ENCODE assay signal across 8 cellular contexts in genomic region chr3:177197041-177197933, GRCh38. TPM values are rescaled to one million over a fixed set of nuclear protein-coding genes. Genes with fewer than 3 reads are reported as not detected.
DNase-seq lines count a peak whose midpoint lies in the region; ATAC-seq and TF ChIP-seq lines count a peak whose summit lies in the region.

TSS of gene TBL1XR1 (minus strand) at chr3:177197482. CDS start at chr3:177064977, 132,505 bp downstream.

- H4K20me1 ChIP-seq in BLaER1 = peaks cover 30% of the 10 kb centered on the region

- peak within 1 kb of the TSS; percentile 97 for H3K9ac ChIP-seq in BLaER1

- H3K4me2 ChIP-seq in BLaER1 = peak within 1 kb of the TSS; percentile 89

- no peak for TF ChIP-seq CTCF in left lung (IDR thresholded peaks at IDR 0.05)

- H3K27me3 ChIP-seq in BLaER1 = no peaks in the 10 kb centered on the region
- H3K27me3 ChIP-seq in left lung = no peaks in the 10 kb centered on the region

- peak; percentile 42 for ATAC-seq in GM19351 (IDR thresholded peaks at IDR 0.05; ENCODE audit: unreplicated experiment)
- ATAC-seq in HG03520 (IDR thresholded peaks at IDR 0.05; ENCODE audit: unreplicated experiment) = peak; percentile 40
- peak; percentile 76 for ATAC-seq in left lung

- H3K4me3 Mint-ChIP-seq in dendritic cell treated with granulocyte-macrophage colony-stimulating factor and Interleukin-4, amounts not matched to agents 40 ng/mL and 50 ng/mL, for 4 days = peak within 1 kb of the TSS; percentile 94

- no peaks in the 10 kb centered on the region for H3K27me3 Mint-ChIP-seq in dendritic cell treated with granulocyte-macrophage colony-stimulating factor and Interleukin-4, amounts not matched to agents 40 ng/mL and 50 ng/mL, for 4 days

- H3K4me3 ChIP-seq in BLaER1 (peak within 1 kb of the TSS; percentile 89), left lung (peak within 1 kb of the TSS; percentile 72 to 74)

- H3K36me3 Mint-ChIP-seq in dendritic cell treated with granulocyte-macrophage colony-stimulating factor and Interleukin-4, amounts not matched to agents 40 ng/mL and 50 ng/mL, for 4 days (ENCODE audit: low read depth) = peaks cover 32% of the 10 kb centered on the region

- H3K9me3 Mint-ChIP-seq in dendritic cell treated with granulocyte-macrophage colony-stimulating factor and Interleukin-4, amounts not matched to agents 40 ng/mL and 50 ng/mL, for 4 days = no peaks in the 10 kb centered on the region

- H3K9me3 ChIP-seq in BLaER1 (no peaks in the 10 kb centered on the region), left lung (no peaks in the 10 kb centered on the region)

- H3K27ac Mint-ChIP-seq in dendritic cell treated with granulocyte-macrophage colony-stimulating factor and Interleukin-4, amounts not matched to agents 40 ng/mL and 50 ng/mL, for 4 days = peak within 1 kb of the TSS; percentile 99

- DNase-seq in NCI-H748 (lab: John Stamatoyannopoulos, UW; ENCODE audit: unreplicated experiment) (peak; percentile 95), left lung (peak; percentile 92 to 94)
- DNase-seq in activated CD4-positive, alpha-beta T cell treated with anti-CD3 and anti-CD28 coated beads, Interleukin-2, amount 50 U/mL, for 4 hours = peak; percentile 78 to 83
- DNase-seq in stimulated activated CD4-positive, alpha-beta T cell treated with anti-CD3 and anti-CD28 coated beads, Interleukin-2, amount 100 ng/mL, for 4 hours (ENCODE audit: low read depth) = peak; percentile 80

- peaks cover 40% of the 10 kb centered on the region for H3K4me1 Mint-ChIP-seq in dendritic cell treated with granulocyte-macrophage colony-stimulating factor and Interleukin-4, amounts not matched to agents 40 ng/mL and 50 ng/mL, for 4 days (ENCODE audit: low read depth)

- intact Hi-C loops in dendritic cell treated with granulocyte-macrophage colony-stimulating factor and Interleukin-4, amounts not matched to agents 40 ng/mL and 50 ng/mL, for 4 days (cut with micrococcal nuclease) = loop anchor here (1.0 to 5.0 kb wide), 2 partner anchors 163 to 245 kb away; no protein-coding TSS in a partner anchor
- intact Hi-C loops in left lung (cut with DNase I) = loop anchor here in 1 of 2 donors (2.0 to 10.0 kb wide), 2 partner anchors 142 to 164 kb away; no protein-coding TSS in a partner anchor

- peaks cover 57% of the 10 kb centered on the region for H3K4me1 ChIP-seq in BLaER1
- H3K4me1 ChIP-seq in left lung = peaks cover 3 to 48% of the 10 kb centered on the region in 2 donors

- H3K27ac ChIP-seq in BLaER1 = peak within 1 kb of the TSS; percentile 100
- H3K27ac ChIP-seq in left lung = peak within 1 kb of the TSS; percentile 95 to 96

- peaks cover 14% of the 10 kb centered on the region; the same call in 1 of the 2 replicates for H3K36me3 ChIP-seq in BLaER1
- H3K36me3 ChIP-seq in left lung = no peaks in the 10 kb centered on the region

RNA-seq across cellular contexts. Expression of gene TBL1XR1, which starts in this region (rescaled TPM):
- 100 to 1,000 TPM; 152 to 163 TPM for total RNA-seq in left lung

Comparison
In these comparisons a context has a peak if more than half of its experiments do, and no peak if none do; other contexts are left out.
1. Peak in every context shown above with its lines: DNase-seq, ATAC-seq, H3K4me3 ChIP-seq and H3K27ac ChIP-seq.